Comparison of ENCODE assay signal across 10 cellular contexts in the genomic region with DNA sequence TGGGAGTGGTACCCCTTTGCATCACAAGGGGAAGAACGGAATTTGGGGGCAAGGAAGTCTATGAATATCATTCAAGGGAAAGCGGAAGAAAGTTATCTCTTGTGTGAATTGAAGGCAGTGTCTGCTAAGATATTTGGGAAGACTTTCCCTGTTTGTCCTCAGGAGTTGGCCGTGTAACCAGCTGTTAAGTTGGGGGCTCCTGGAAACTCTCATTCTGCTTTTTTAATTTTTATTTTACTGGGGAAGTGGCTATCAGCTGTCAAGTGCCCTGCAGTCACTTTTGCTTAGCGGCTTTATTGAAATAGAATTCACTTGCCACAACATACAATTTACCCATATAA. TPM values are rescaled to one million over a fixed set of nuclear protein-coding genes. Genes with fewer than 3 reads are reported as not detected.
DNase-seq lines count a peak whose midpoint lies in the region; ATAC-seq, FAIRE-seq and TF ChIP-seq lines count a peak whose summit lies in the region.
"Had no signal": no experiment of that assay in that cellular context is flagged by ENCODE, and none has a peak within 500 bp of the region (broad histone marks: within the 10 kb centered on the region; RNA-seq: fewer than 3 reads in every experiment).

No MANE protein-coding gene starts in this region.

- peak in 1 of 2 experiments; percentile 31; a peak in 1 of 3 replicates for TF ChIP-seq POLR2A in H1 (IDR thresholded peaks at IDR 0.05; ENCODE audit: control extremely low read depth in 1 of 2, low read depth in 2 of 2, low read length in 2 of 2)

- H3K27ac Mint-ChIP-seq in Caco-2 (ENCODE audit: unreplicated experiment) = peak overlapping the region; percentile 27
- H3K27ac Mint-ChIP-seq in neural progenitor cell = no peak overlapping the region

- H3K9ac ChIP-seq in OCI-LY3 (ENCODE audit: low read length) (no peak overlapping the region), H1 (replicated peaks in 1 of 4; ENCODE audit: extremely low read depth in 1 of 4, low read depth in 3 of 4, low read length in 3 of 4) (no peak overlapping the region), neural progenitor cell (no peak overlapping the region)

- intact Hi-C loops in Caco-2 (cut with micrococcal nuclease; ENCODE audit: unreplicated experiment) = loop anchor here (5.0 kb wide), 1 partner anchor 37 kb away; no protein-coding TSS in a partner anchor

- no peak overlapping the region for H2BK15ac ChIP-seq in H1 (ENCODE audit: low read length)

- H3K4me3 ChIP-seq in Caco-2 (ENCODE audit: low read depth, low read length) (no peak overlapping the region), OCI-LY3 (ENCODE audit: low read length) (peak overlapping the region; percentile 93), H1 (ENCODE audit: extremely low read depth in 1 of 4, insufficient read depth in 2 of 4, low read depth in 3 of 4, low read length in 4 of 4) (peak overlapping the region in 1 of 4 experiments; percentile 80; a peak in 2 of 8 replicates), neural progenitor cell (peak overlapping the region; percentile 65)

- no peak overlapping the region for H2AK5ac ChIP-seq in H1 (ENCODE audit: low read depth, low read length)

- no peak for DNase-seq in Caco-2
- DNase-seq in H1 (ENCODE audit: low read depth in 1 of 2, low spot score in 2 of 2) = no peak
- no peak for DNase-seq in neural progenitor cell (ENCODE audit: low spot score)
- DNase-seq in activated effector memory CD4-positive, alpha-beta T cell treated with anti-CD3 and anti-CD28 coated beads, Interleukin-2, amount 50 U/mL, for 16 hours = no peak
- no peak for DNase-seq in NOMO-1 (lab: John Stamatoyannopoulos, UW; ENCODE audit: unreplicated experiment in 2 of 2)
- DNase-seq in G401 (ENCODE audit: low spot score) = no peak
- DNase-seq: central memory CD4-positive, alpha-beta T cell; left ventricle myocardium superior had no signal

- ATAC-seq in GM18517 (IDR thresholded peaks at IDR 0.05; ENCODE audit: unreplicated experiment) = no peak
- ATAC-seq: left ventricle myocardium superior had no signal

- no peak overlapping the region for H3K14ac ChIP-seq in H1 (ENCODE audit: insufficient read length)

- TF ChIP-seq RAD21 in H1 (IDR thresholded peaks at IDR 0.05 in 1 of 2, conservative IDR thresholded peaks at IDR 0.05 in 1 of 2; ENCODE audit: low read depth in 2 of 2, low read length in 2 of 2) = no peak

- WGBS in H1 (ENCODE audit: extremely low coverage in 1 of 2, insufficient coverage in 1 of 2, insufficient read length in 1 of 2, insufficient replicate concordance in 2 of 2, low coverage in 1 of 2, low lambda C conversion rate in 2 of 2, missing lambda C conversion rate in 1 of 2), 2 experiments = 72% methylated on average over 4 of the region's 4 CpGs; no CpG with 5 or more reads in 1 of the 2 experiments

- H4K8ac ChIP-seq in H1 (ENCODE audit: extremely low read depth, insufficient read depth, low read length) = no peak overlapping the region

- no peak overlapping the region for H2AFZ ChIP-seq in OCI-LY3 (ENCODE audit: low read depth, low read length)
- H2AFZ ChIP-seq in H1 (ENCODE audit: low read length) = no peak overlapping the region
- H2AFZ ChIP-seq in neural progenitor cell (replicated peaks) = no peak overlapping the region

- BruUV-seq in Caco-2 (replicated peaks; lab: Mats Ljungman, UMichigan) = no TSS peak

- H3K4me2 ChIP-seq in OCI-LY3 (ENCODE audit: low read length) = peak overlapping the region; percentile 84
- H3K4me2 ChIP-seq in H1 (ENCODE audit: insufficient read depth in 1 of 2, low read depth in 2 of 2, low read length in 2 of 2) = peak overlapping the region; percentile 87 to 95
- H3K4me2 ChIP-seq in neural progenitor cell = peak overlapping the region; percentile 92

- H3K9me3 ChIP-seq in Caco-2 (no peaks in the 10 kb centered on the region), OCI-LY3 (ENCODE audit: insufficient read depth, low read length) (no peaks in the 10 kb centered on the region), H1 (ENCODE audit: insufficient read depth in 2 of 2, low read depth in 1 of 2, low read length in 1 of 2) (no peaks in the 10 kb centered on the region), neural progenitor cell (ENCODE audit: low read depth) (no peaks in the 10 kb centered on the region)

- H3K27me3 Mint-ChIP-seq in Caco-2 (ENCODE audit: insufficient read depth, unreplicated experiment) = no peaks in the 10 kb centered on the region
- H3K27me3 Mint-ChIP-seq in neural progenitor cell (ENCODE audit: insufficient read depth, low read depth) = peaks cover 5% of the 10 kb centered on the region

- H3K56ac ChIP-seq in H1 (replicated peaks; ENCODE audit: insufficient read length, low read depth, low read length) = no peak overlapping the region

- H3K36me3 ChIP-seq in Caco-2 (ENCODE audit: control insufficient read depth, insufficient read depth, low read length) (peaks cover 4% of the 10 kb centered on the region), OCI-LY3 (replicated peaks; ENCODE audit: low read depth, low read length) (peaks cover 56% of the 10 kb centered on the region), H1 (ENCODE audit: control insufficient read depth in 2 of 4, insufficient read depth in 4 of 4, low read length in 3 of 4) (peaks cover 0 to 13% (median 7%) of the 10 kb centered on the region in 4 experiments; a peak in 4 of 8 replicates), neural progenitor cell (no peaks in the 10 kb centered on the region)

- H3K27ac ChIP-seq in OCI-LY3 (ENCODE audit: low read length) (no peak overlapping the region), H1 (ENCODE audit: low read depth, low read length) (no peak overlapping the region), neural progenitor cell (no peak overlapping the region)

- no peak overlapping the region for H2BK5ac ChIP-seq in H1 (ENCODE audit: low read depth, low read length)

- peaks cover 11% of the 10 kb centered on the region; the same call in 1 of the 2 replicates for H3K4me1 ChIP-seq in Caco-2
- peaks cover 15% of the 10 kb centered on the region for H3K4me1 ChIP-seq in OCI-LY3 (ENCODE audit: low read length)
- H3K4me1 ChIP-seq in H1 (replicated peaks in 1 of 4; ENCODE audit: control insufficient read depth in 3 of 4, insufficient read depth in 4 of 4, low read length in 3 of 4) = peaks cover 6 to 18% (median 13%) of the 10 kb centered on the region in 4 experiments
- H3K4me1 ChIP-seq in neural progenitor cell = peaks cover 17% of the 10 kb centered on the region

- peaks cover 21% of the 10 kb centered on the region for H3K79me1 ChIP-seq in H1 (ENCODE audit: low read depth, low read length)

- H2BK12ac ChIP-seq in H1 (ENCODE audit: low read depth, low read length) = no peak overlapping the region

- H3K4me3 Mint-ChIP-seq in Caco-2 (ENCODE audit: unreplicated experiment) = peak overlapping the region; percentile 93
- peak overlapping the region; percentile 97 for H3K4me3 Mint-ChIP-seq in neural progenitor cell

- POLR2A ChIA-PET in Caco-2 (lab: Charles Lee) = no interaction called here
- POLR2A ChIA-PET in H1 (lab: Charles Lee; ENCODE audit: partially characterized antibody) = interaction anchor here (1.0 to 1.4 kb wide), 5 partner anchors 10 to 85 kb away, joined by 3 to 5 read pairs (median 3); partner anchors contain the start of genes COPE and DDX49

- no peak for TF ChIP-seq CTCF in Caco-2 (IDR thresholded peaks at IDR 0.05; ENCODE audit: insufficient read depth in 1 of 2, low read depth in 1 of 2, low read length in 1 of 2, severe bottlenecking in 1 of 2, unreplicated experiment in 1 of 2)
- no peak for TF ChIP-seq CTCF in OCI-LY3 (IDR thresholded peaks at IDR 0.05; ENCODE audit: low read depth, low read length)
- no peak for TF ChIP-seq CTCF in H1 (IDR thresholded peaks at IDR 0.05; ENCODE audit: control extremely low read depth in 1 of 3, insufficient read depth in 1 of 3, low read depth in 1 of 3, low read length in 3 of 3)
- no peak for TF ChIP-seq CTCF in neural progenitor cell (IDR thresholded peaks at IDR 0.05)

- no peak for FAIRE-seq in H1 (lab: Jason Lieb, UNC)

- H3K27me3 ChIP-seq in Caco-2 (replicated peaks; ENCODE audit: control insufficient read depth, insufficient read depth, low read length) (no peaks in the 10 kb centered on the region), OCI-LY3 (ENCODE audit: low read depth, low read length) (no peaks in the 10 kb centered on the region), H1 (replicated peaks in 1 of 4; ENCODE audit: control insufficient read depth in 3 of 4, extremely low read depth in 1 of 4, insufficient read depth in 3 of 4, low read length in 3 of 4) (peaks cover 0 to 3% (median 0%) of the 10 kb centered on the region in 4 experiments; a peak in 2 of 7 replicates), neural progenitor cell (peaks cover 16% of the 10 kb centered on the region)

- H4K20me1 ChIP-seq in OCI-LY3 (ENCODE audit: insufficient read depth, low read length) (peaks cover 72% of the 10 kb centered on the region), H1 (replicated peaks in 1 of 2; ENCODE audit: control insufficient read depth in 1 of 2, insufficient read depth in 2 of 2, low read length in 2 of 2) (peaks cover 41 to 48% of the 10 kb centered on the region in 2 experiments), neural progenitor cell (ENCODE audit: low read depth) (peaks cover 74% of the 10 kb centered on the region)

- no peak overlapping the region for H3K23ac ChIP-seq in H1 (ENCODE audit: insufficient read length)

- TF ChIP-seq EP300 in H1 (IDR thresholded peaks at IDR 0.05; ENCODE audit: borderline replicate concordance in 1 of 2, low read depth in 2 of 2, low read length in 2 of 2) = no peak

- peaks cover 13% of the 10 kb centered on the region for H3F3A ChIP-seq in neural progenitor cell (ENCODE audit: low read depth)

- peaks cover 15% of the 10 kb centered on the region for H3K4me1 Mint-ChIP-seq in Caco-2 (ENCODE audit: low read depth, unreplicated experiment)
- peaks cover 41% of the 10 kb centered on the region for H3K4me1 Mint-ChIP-seq in neural progenitor cell

- H4K5ac ChIP-seq in H1 (ENCODE audit: insufficient read length, low read depth, low read length) = no peak overlapping the region

- no peak overlapping the region for H3K18ac ChIP-seq in H1 (ENCODE audit: extremely low read depth, low read length)

- peaks cover 66% of the 10 kb centered on the region for H3K36me3 Mint-ChIP-seq in Caco-2 (ENCODE audit: insufficient read depth, unreplicated experiment)
- H3K36me3 Mint-ChIP-seq in neural progenitor cell = peaks cover 25% of the 10 kb centered on the region

- in situ Hi-C loops in G401 (cut with HindIII; ENCODE audit: low sequenced_read_pairs) = no loop called here

- H3K9me3 Mint-ChIP-seq in Caco-2 (ENCODE audit: unreplicated experiment) = no peaks in the 10 kb centered on the region
- no peaks in the 10 kb centered on the region for H3K9me3 Mint-ChIP-seq in neural progenitor cell

- H3K79me2 ChIP-seq in OCI-LY3 (ENCODE audit: low read length) (peaks cover 78% of the 10 kb centered on the region), H1 (ENCODE audit: control insufficient read depth in 1 of 2, insufficient read depth in 2 of 2, low read length in 2 of 2) (peaks cover 34 to 71% of the 10 kb centered on the region in 2 experiments), neural progenitor cell (ENCODE audit: low read depth) (peaks cover 77% of the 10 kb centered on the region)

- H3K4ac ChIP-seq in H1 (replicated peaks; ENCODE audit: insufficient read length, low read depth, low read length) = no peak overlapping the region

- H3K23me2 ChIP-seq in H1 (ENCODE audit: low read depth, low read length) = peaks cover 11% of the 10 kb centered on the region

- H4K91ac ChIP-seq in H1 (replicated peaks; ENCODE audit: insufficient read length, low read length) = no peak overlapping the region

- CTCF ChIA-PET in Caco-2 (lab: Charles Lee) (interaction anchor here (1.0 kb wide), 1 partner anchor 13 kb away, joined by 3 read pairs; no protein-coding TSS in a partner anchor), H1 (lab: Charles Lee; ENCODE audit: partially characterized antibody) (interaction anchor here (0.6 to 19.5 kb wide), 7 partner anchors 11 to 372 kb away, joined by 3 to 247 read pairs (median 4); no protein-coding TSS in a partner anchor)

- no peak overlapping the region for H2BK120ac ChIP-seq in H1 (replicated peaks; ENCODE audit: low read depth, low read length)

- no peak overlapping the region for H2BK20ac ChIP-seq in H1 (ENCODE audit: low read length)

RNA-seq across cellular contexts. Expression of gene UPF1, which starts 2.9 kb away (rescaled TPM):
- total RNA-seq in Caco-2 (2022) (93.8 and 96.6 TPM in 2 replicates), neural progenitor cell (ENCODE audit: low replicate concordance) (65.2 and 69.8 TPM in 2 replicates)
- total RNA-seq in H1 (2021; fragmentation: NEBNext Ultra II Directional; extraction: Animal tissue kit (Norgen Biotek cat#: 25700)) = 62.0 and 64.6 TPM in 2 replicates
- 46.4 and 77.0 TPM in 2 replicates for polyA plus RNA-seq in H1 (2011; rRNA removed)
- polyA plus RNA-seq in H1 (2011; cell fraction: cytosol; rRNA removed) = 21.2 TPM
- polyA plus RNA-seq in H1 (2011; cell fraction: nucleus; rRNA removed) = 103 TPM
- polyA plus RNA-seq in H1 (2012, experiment 1 of 2) = 27.7 to 47.4 TPM (median 46.0 TPM) in 4 replicates
- polyA plus RNA-seq in H1 (2012, experiment 2 of 2) = 32.1 TPM
- 28.2 TPM for polyA plus RNA-seq in H1 (2013, experiment 1 of 2)
- polyA plus RNA-seq in H1 (2013, experiment 2 of 2) = 27.5 TPM
- polyA minus RNA-seq in H1 (2011; rRNA and poly(A)+ RNA removed) = 70.9 and 84.6 TPM in 2 replicates
- 56.1 TPM for polyA minus RNA-seq in H1 (2011; cell fraction: cytosol; rRNA and poly(A)+ RNA removed)
- 58.3 TPM for polyA minus RNA-seq in H1 (2011; cell fraction: nucleus; rRNA and poly(A)+ RNA removed)
- total RNA-seq in G401 (2014; rRNA removed; shearing (Covaris generic)) = 104 and 111 TPM in 2 replicates

RNA-seq across cellular contexts. Expression of gene COMP, which starts 43.5 kb away (rescaled TPM):
- 0.14 and 0.16 TPM in 2 replicates for total RNA-seq in Caco-2 (2022)
- 0.17 and 0.25 TPM in 2 replicates for total RNA-seq in H1 (2021; fragmentation: NEBNext Ultra II Directional; extraction: Animal tissue kit (Norgen Biotek cat#: 25700))
- polyA plus RNA-seq in H1 (2011; rRNA removed) = 0.17 and 0.35 TPM in 2 replicates
- polyA plus RNA-seq in H1 (2011; cell fraction: cytosol; rRNA removed) = 0.37 TPM
- 0.91 TPM for polyA plus RNA-seq in H1 (2011; cell fraction: nucleus; rRNA removed)
- 0.09 to 0.24 TPM (median 0.16 TPM) in 3 of 4 replicates, not detected in the other for polyA plus RNA-seq in H1 (2012, experiment 1 of 2)
- 0.09 TPM for polyA plus RNA-seq in H1 (2012, experiment 2 of 2)
- polyA plus RNA-seq in H1 (2013, experiment 1 of 2) = 0.16 TPM
- polyA plus RNA-seq in H1 (2013, experiment 2 of 2) = 0.15 TPM
- polyA minus RNA-seq in H1 (2011; rRNA and poly(A)+ RNA removed) = 0.19 and 0.29 TPM in 2 replicates
- polyA minus RNA-seq in H1 (2011; cell fraction: cytosol; rRNA and poly(A)+ RNA removed) = not detected
- polyA minus RNA-seq in H1 (2011; cell fraction: nucleus; rRNA and poly(A)+ RNA removed) = not detected
- total RNA-seq in neural progenitor cell (ENCODE audit: low replicate concordance) = not detected in 2 replicates
- 0.49 and 0.54 TPM in 2 replicates for total RNA-seq in G401 (2014; rRNA removed; shearing (Covaris generic))
- total RNA-seq: left ventricle myocardium superior had no signal
